Comparison of ENCODE assay signal across 10 cellular contexts in genomic region chr22:30202531-30203006, GRCh38. TPM values are rescaled to one million over a fixed set of nuclear protein-coding genes. Genes with fewer than 3 reads are reported as not detected.
DNase-seq lines count a peak whose midpoint lies in the region; ATAC-seq and TF ChIP-seq lines count a peak whose summit lies in the region.
"Had no signal": no experiment of that assay in that cellular context is flagged by ENCODE, and none has a peak within 500 bp of the region (broad histone marks: within the 10 kb centered on the region; RNA-seq: fewer than 3 reads in every experiment).

No MANE protein-coding gene starts in this region.

- no TSS peak for BruUV-seq in mammary epithelial cell (replicated peaks; lab: Mats Ljungman, UMichigan)

- H3K4me1 ChIP-seq in H9 (ENCODE audit: insufficient read depth, low read length): no peaks in the 10 kb centered on the region
- peaks cover 38% of the 10 kb centered on the region for H3K4me1 ChIP-seq in mammary epithelial cell (ENCODE audit: insufficient read depth, low read length)
- H3K4me1 ChIP-seq in smooth muscle cell (ENCODE audit: low read depth): peaks cover 26% of the 10 kb centered on the region

- no peak overlapping the region for H4K5ac ChIP-seq in H9 (ENCODE audit: insufficient read length, low read depth, low read length)

- no peaks in the 10 kb centered on the region for H3K9me3 Mint-ChIP-seq in H9
- H3K9me3 Mint-ChIP-seq: activated T-cell treated with anti-CD3 and anti-CD28 coated beads, Interleukin-2, amount 50 U/mL, for 4 hours; effector memory CD8-positive, alpha-beta T cell had no signal

- H2AFZ ChIP-seq in H9 (ENCODE audit: low read length) (no peak overlapping the region), mammary epithelial cell (ENCODE audit: low read depth, low read length) (peak overlapping the region; percentile 3), smooth muscle cell (ENCODE audit: low read depth) (peak overlapping the region; percentile 73)

- H4K91ac ChIP-seq in H9 (ENCODE audit: insufficient read length, low read depth, low read length): no peak overlapping the region

- DNase-seq in H9: no peak
- no peak for DNase-seq in mammary epithelial cell
- peak; percentile 57 for DNase-seq in islet precursor cell
- no peak for DNase-seq in smooth muscle cell (lab: John Stamatoyannopoulos, UW; ENCODE audit: unreplicated experiment)
- no peak for DNase-seq in activated CD8-positive, alpha-beta memory T cell treated with anti-CD3 and anti-CD28 coated beads for 24 hours
- DNase-seq in stimulated activated CD4-positive, alpha-beta T cell treated with anti-CD3 and anti-CD28 coated beads, Interleukin-12 subunit alpha, Interleukin-12 subunit beta, amount 100 ng/mL, for 4 hours: no peak
- DNase-seq: activated T-cell treated with anti-CD3 and anti-CD28 coated beads, Interleukin-2, amount 50 U/mL, for 4 hours; effector memory CD8-positive, alpha-beta T cell had no signal

- H3K27me3 Mint-ChIP-seq in H9 (ENCODE audit: low read depth): peaks cover 1% of the 10 kb centered on the region; the same call in 1 of the 2 replicates
- H3K27me3 Mint-ChIP-seq: effector memory CD8-positive, alpha-beta T cell had no signal

- H3K27ac Mint-ChIP-seq in H9: peak overlapping the region; percentile 13 to 72 (median 32); a peak in 5 of 7 replicates
- H3K27ac Mint-ChIP-seq: effector memory CD8-positive, alpha-beta T cell had no signal

- no peaks in the 10 kb centered on the region for H3K9me3 ChIP-seq in H9 (ENCODE audit: control insufficient read depth, low read depth, low read length)
- peaks cover 7% of the 10 kb centered on the region for H3K9me3 ChIP-seq in mammary epithelial cell (replicated peaks; ENCODE audit: insufficient read depth, low read length)
- no peaks in the 10 kb centered on the region for H3K9me3 ChIP-seq in smooth muscle cell (replicated peaks; ENCODE audit: low read depth)

- no peaks in the 10 kb centered on the region for H3K36me3 ChIP-seq in mammary epithelial cell (ENCODE audit: insufficient read depth, low read length)
- H3K36me3 ChIP-seq in smooth muscle cell (ENCODE audit: low read depth): no peaks in the 10 kb centered on the region

- dilution Hi-C loops in mammary epithelial cell (cut with HindIII; ENCODE audit: low sequenced_read_pairs): loop anchor here (5.0 kb wide), 1 partner anchor 35 kb away; no protein-coding TSS in a partner anchor

- H2BK12ac ChIP-seq in H9 (ENCODE audit: insufficient read length, low read depth, low read length): no peak overlapping the region

- no peak for TF ChIP-seq CTCF in H9 (conservative IDR thresholded peaks at IDR 0.05)
- TF ChIP-seq CTCF in mammary epithelial cell (conservative IDR thresholded peaks at IDR 0.05 in 1 of 2, IDR thresholded peaks at IDR 0.05 in 1 of 2; ENCODE audit: extremely low read depth in 1 of 2, insufficient read depth in 1 of 2, low read depth in 1 of 2, low read length in 2 of 2): no peak
- TF ChIP-seq CTCF in smooth muscle cell (IDR thresholded peaks at IDR 0.05; ENCODE audit: borderline replicate concordance, insufficient read depth, poor library complexity, severe bottlenecking): no peak

- H3K23ac ChIP-seq in H9 (ENCODE audit: insufficient read length, low read depth, low read length): no peak overlapping the region

- H3K27me3 ChIP-seq in H9 (ENCODE audit: insufficient read depth, low read length) (no peaks in the 10 kb centered on the region), mammary epithelial cell (ENCODE audit: insufficient read depth, low read length) (no peaks in the 10 kb centered on the region), smooth muscle cell (ENCODE audit: low read depth) (no peaks in the 10 kb centered on the region)

- H3K4me3 ChIP-seq in mammary epithelial cell (replicated peaks in 1 of 3; ENCODE audit: insufficient read depth in 1 of 3, low read depth in 2 of 3, low read length in 3 of 3) (no peak overlapping the region), smooth muscle cell (no peak overlapping the region)

- no peak overlapping the region for H3K14ac ChIP-seq in H9 (ENCODE audit: insufficient read depth, low read length)

- H3K36me3 Mint-ChIP-seq in H9 (ENCODE audit: insufficient read depth in 1 of 3, low read depth in 3 of 3): no peaks in the 10 kb centered on the region

- H2AK5ac ChIP-seq in H9 (ENCODE audit: insufficient read length, low read length): no peak overlapping the region

- H3F3A ChIP-seq in smooth muscle cell (ENCODE audit: low read depth): peaks cover 32% of the 10 kb centered on the region

- H3K79me1 ChIP-seq in H9 (ENCODE audit: insufficient read depth, low read depth, low read length, poor library complexity, severe bottlenecking): no peaks in the 10 kb centered on the region

- H4K8ac ChIP-seq in H9 (replicated peaks; ENCODE audit: insufficient read length, low read depth, low read length): no peak overlapping the region

- no peaks in the 10 kb centered on the region for H3K79me2 ChIP-seq in H9 (ENCODE audit: insufficient read depth, low read length)
- H3K79me2 ChIP-seq in mammary epithelial cell (ENCODE audit: insufficient read depth, low read length): no peaks in the 10 kb centered on the region
- H3K79me2 ChIP-seq in smooth muscle cell (ENCODE audit: low read depth): no peaks in the 10 kb centered on the region

- H3K56ac ChIP-seq in H9 (ENCODE audit: insufficient read length, low read depth, low read length): no peak overlapping the region

- no peak overlapping the region for H3K4me3 Mint-ChIP-seq in H9
- H3K4me3 Mint-ChIP-seq: activated T-cell treated with anti-CD3 and anti-CD28 coated beads, Interleukin-2, amount 50 U/mL, for 4 hours; effector memory CD8-positive, alpha-beta T cell had no signal

- peaks cover 14 to 16% of the 10 kb centered on the region in 2 experiments for H3K4me1 Mint-ChIP-seq in H9

- H2BK20ac ChIP-seq in H9 (ENCODE audit: low read depth, low read length, poor library complexity, severe bottlenecking): no peak overlapping the region

- H2BK5ac ChIP-seq in H9 (ENCODE audit: insufficient read length, low read length): no peak overlapping the region

- CTCF ChIA-PET in mammary epithelial cell (lab: Charles Lee; ENCODE audit: low non-redundant PET): no interaction called here

- no peak overlapping the region for H2BK120ac ChIP-seq in H9 (ENCODE audit: low read depth, low read length, poor library complexity, severe bottlenecking)

- no CpG with 5 or more reads among the region's 9 CpGs for WGBS in H9 (ENCODE audit: extremely low coverage, insufficient read length, low lambda C conversion rate)
- 88% methylated on average over 4 of the region's 9 CpGs for WGBS in mammary epithelial cell (ENCODE audit: low coverage, missing lambda C conversion rate)
- 43% methylated on average over 9 of the region's 9 CpGs for WGBS in smooth muscle cell (ENCODE audit: low lambda C conversion rate)

- peak overlapping the region; percentile 14 for H3K18ac ChIP-seq in H9 (ENCODE audit: insufficient read length, low read depth, low read length)

- intact Hi-C loops in mammary epithelial cell (cut with micrococcal nuclease): no loop called here

- H3K23me2 ChIP-seq in H9 (ENCODE audit: insufficient read length, low read depth, low read length, poor library complexity, severe bottlenecking): no peaks in the 10 kb centered on the region

- no peak overlapping the region for H3K9ac ChIP-seq in H9 (ENCODE audit: extremely low read depth, insufficient read length, low read length)
- no peak overlapping the region for H3K9ac ChIP-seq in mammary epithelial cell (ENCODE audit: insufficient read depth, low read length)
- H3K9ac ChIP-seq in smooth muscle cell (ENCODE audit: low read depth): peak overlapping the region; percentile 64

- no peaks in the 10 kb centered on the region for H4K20me1 ChIP-seq in H9 (ENCODE audit: control insufficient read depth, insufficient read depth, insufficient read length)
- no peaks in the 10 kb centered on the region for H4K20me1 ChIP-seq in mammary epithelial cell (ENCODE audit: insufficient read depth, low read length)
- H4K20me1 ChIP-seq in smooth muscle cell (ENCODE audit: low read depth): no peaks in the 10 kb centered on the region

- H2BK15ac ChIP-seq in H9 (ENCODE audit: low read depth, low read length): no peak overlapping the region

- H3K4me2 ChIP-seq in H9 (ENCODE audit: insufficient read depth, insufficient read length, low read length) (no peak overlapping the region), mammary epithelial cell (ENCODE audit: insufficient read depth, low read depth, low read length) (no peak overlapping the region), smooth muscle cell (no peak overlapping the region)

- in situ Hi-C loops in mammary epithelial cell (cut with MboI; ENCODE audit: low sequenced_read_pairs in 2 of 2): no loop called here

- ATAC-seq in GM21423 (IDR thresholded peaks at IDR 0.05; ENCODE audit: unreplicated experiment) (no peak), GM19023 (IDR thresholded peaks at IDR 0.05; ENCODE audit: unreplicated experiment) (no peak)
- ATAC-seq: activated T-cell treated with anti-CD3 and anti-CD28 coated beads, Interleukin-2, amount 50 U/mL, for 4 hours; effector memory CD8-positive, alpha-beta T cell had no signal

- no peak overlapping the region for H3K4ac ChIP-seq in H9 (ENCODE audit: low read depth, low read length)

- no peak overlapping the region for H3T11ph ChIP-seq in H9 (ENCODE audit: low read length)

- H3K27ac ChIP-seq in H9 (ENCODE audit: insufficient read length, low read depth, low read length) (no peak overlapping the region), mammary epithelial cell (ENCODE audit: insufficient read depth, low read depth, low read length) (no peak overlapping the region), smooth muscle cell (ENCODE audit: low read depth) (peak overlapping the region; percentile 91)

RNA-seq across cellular contexts. Expression of gene LIF, which starts 44.0 kb away (rescaled TPM):
- total RNA-seq in H9 (2021) (4.3 and 6.1 TPM in 2 replicates), mammary epithelial cell (10 to 100 TPM; 31.2 to 35.8 TPM), smooth muscle cell (29.9 and 40.6 TPM in 2 replicates)
- polyA plus RNA-seq in mammary epithelial cell (7.8 TPM), smooth muscle cell (28.9 and 31.2 TPM in 2 replicates)
- 12.0 TPM for polyA minus RNA-seq in mammary epithelial cell
